In genomic region chr1:13828454-13829151, GRCh38 we compare ENCODE assay signal across 8 cellular contexts.
DNase-seq lines count a peak whose midpoint lies in the region; ATAC-seq and TF ChIP-seq lines count a peak whose summit lies in the region.

No MANE protein-coding gene starts in this region.

- no peak overlapping the region for H3K27ac Mint-ChIP-seq in nephron progenitor cell

- DNase-seq in 8988T = peak; percentile 26
- DNase-seq in GM13976 (ENCODE audit: low spot score) = peak; percentile 77
- peak; percentile 6 for DNase-seq in NCI-H774 (lab: John Stamatoyannopoulos, UW)
- DNase-seq in ecto neural progenitor cell (ENCODE audit: low spot score) = peak; percentile 72
- peak; percentile 68 for DNase-seq in nephron progenitor cell
- no peak for DNase-seq in NCI-H2227 treated with DMSO at 0.1 percent for 48 hours (lab: John Stamatoyannopoulos, UW)
- DNase-seq in SKM-1 (lab: John Stamatoyannopoulos, UW; ENCODE audit: unreplicated experiment) = no peak

- peaks cover 31% of the 10 kb centered on the region for H3K27me3 Mint-ChIP-seq in nephron progenitor cell (ENCODE audit: low read depth, poor library complexity)

- H3K9me3 Mint-ChIP-seq in nephron progenitor cell = peaks cover 5% of the 10 kb centered on the region

- peak overlapping the region; percentile 49 for H3K4me3 Mint-ChIP-seq in nephron progenitor cell

- ATAC-seq in GM18868 (IDR thresholded peaks at IDR 0.05; ENCODE audit: unreplicated experiment) = no peak

- peaks cover 23% of the 10 kb centered on the region for H3K36me3 Mint-ChIP-seq in nephron progenitor cell (ENCODE audit: low read depth)

- no peaks in the 10 kb centered on the region for H3K4me1 Mint-ChIP-seq in nephron progenitor cell

- in situ Hi-C loops in GM13976 (cut with MboI; ENCODE audit: low sequenced_read_pairs, unreplicated experiment) = loop anchor here (10.0 kb wide), 1 partner anchor 126 kb away; no protein-coding TSS in a partner anchor

- TF ChIP-seq CTCF in GM13976 (IDR thresholded peaks at IDR 0.05; ENCODE audit: borderline replicate concordance, control extremely low read depth, extremely low read depth, insufficient read depth, missing control alignments) = peak; percentile 37
- peak; percentile 65 for TF ChIP-seq CTCF in nephron progenitor cell (IDR thresholded peaks at IDR 0.05)

Comparison
In these comparisons a context has a peak if more than half of its experiments do, and no peak if none do; other contexts are left out.
1. DNase-seq: peak in 8988T (single experiment), GM13976 (single experiment), NCI-H774 (single experiment), ecto neural progenitor cell (single experiment) and nephron progenitor cell (single experiment); none in NCI-H2227 treated with DMSO at 0.1 percent for 48 hours (single experiment) and SKM-1 (single experiment).